1 cellular context compared by ENCODE assay signal in genomic region chr17:75633484-75634375, GRCh38.
TF ChIP-seq lines count a peak whose summit lies in the region.

No MANE protein-coding gene starts in this region.

TF ChIP-seq in HepG2, 621 proteins besides CTCF, POLR2A, EP300 and RAD21 (continued from another document and continues in another):
- peak; percentile 77; the same call in 1 of the 2 replicates for TF ChIP-seq RFX1 (IDR thresholded peaks at IDR 0.05)
- TF ChIP-seq SOX6 (IDR thresholded peaks at IDR 0.05): no peak
- peak; percentile 49; the same call in 1 of the 2 replicates for TF ChIP-seq SOX6 (CRISPR knock-in tag; IDR thresholded peaks at IDR 0.05)
- TF ChIP-seq ZNF256 (CRISPR knock-in tag; conservative IDR thresholded peaks at IDR 0.05): no peak
- no peak for TF ChIP-seq HOXA9 (CRISPR knock-in tag; IDR thresholded peaks at IDR 0.05; ENCODE audit: borderline replicate concordance)
- 0 out of 2 replicates have a peak, but pooled peaks have one; percentile 35 for TF ChIP-seq ELF3 (CRISPR knock-in tag; IDR thresholded peaks at IDR 0.05)
- peak; percentile 56; the same call in 1 of the 2 replicates for TF ChIP-seq ZMYM3 (CRISPR knock-in tag; IDR thresholded peaks at IDR 0.05)
- TF ChIP-seq, protein P1, sequence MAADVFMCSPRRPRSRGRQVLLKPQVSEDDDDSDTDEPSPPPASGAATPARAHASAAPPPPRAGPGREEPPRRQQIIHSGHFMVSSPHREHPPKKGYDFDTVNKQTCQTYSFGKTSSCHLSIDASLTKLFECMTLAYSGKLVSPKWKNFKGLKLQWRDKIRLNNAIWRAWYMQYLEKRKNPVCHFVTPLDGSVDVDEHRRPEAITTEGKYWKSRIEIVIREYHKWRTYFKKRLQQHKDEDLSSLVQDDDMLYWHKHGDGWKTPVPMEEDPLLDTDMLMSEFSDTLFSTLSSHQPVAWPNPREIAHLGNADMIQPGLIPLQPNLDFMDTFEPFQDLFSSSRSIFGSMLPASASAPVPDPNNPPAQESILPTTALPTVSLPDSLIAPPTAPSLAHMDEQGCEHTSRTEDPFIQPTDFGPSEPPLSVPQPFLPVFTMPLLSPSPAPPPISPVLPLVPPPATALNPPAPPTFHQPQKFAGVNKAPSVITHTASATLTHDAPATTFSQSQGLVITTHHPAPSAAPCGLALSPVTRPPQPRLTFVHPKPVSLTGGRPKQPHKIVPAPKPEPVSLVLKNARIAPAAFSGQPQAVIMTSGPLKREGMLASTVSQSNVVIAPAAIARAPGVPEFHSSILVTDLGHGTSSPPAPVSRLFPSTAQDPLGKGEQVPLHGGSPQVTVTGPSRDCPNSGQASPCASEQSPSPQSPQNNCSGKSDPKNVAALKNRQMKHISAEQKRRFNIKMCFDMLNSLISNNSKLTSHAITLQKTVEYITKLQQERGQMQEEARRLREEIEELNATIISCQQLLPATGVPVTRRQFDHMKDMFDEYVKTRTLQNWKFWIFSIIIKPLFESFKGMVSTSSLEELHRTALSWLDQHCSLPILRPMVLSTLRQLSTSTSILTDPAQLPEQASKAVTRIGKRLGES (CRISPR knock-in tag; IDR thresholded peaks at IDR 0.05; ENCODE audit: borderline replicate concordance): no peak
- TF ChIP-seq ZBTB42 (CRISPR knock-in tag; IDR thresholded peaks at IDR 0.05): no peak
- 0 out of 2 replicates have a peak, but pooled peaks have one; percentile 11 for TF ChIP-seq BCL6 (CRISPR knock-in tag; IDR thresholded peaks at IDR 0.05)
- TF ChIP-seq ZNF629 (CRISPR knock-in tag; conservative IDR thresholded peaks at IDR 0.05): no peak
- peak; percentile 76; the same call in 1 of the 2 replicates for TF ChIP-seq ZNF225 (CRISPR knock-in tag; IDR thresholded peaks at IDR 0.05)
- TF ChIP-seq SMC3 (IDR thresholded peaks at IDR 0.05; ENCODE audit: low read length): peak; percentile 48
- no peak for TF ChIP-seq IRX3 (CRISPR knock-in tag; IDR thresholded peaks at IDR 0.05; ENCODE audit: borderline replicate concordance, low read depth)
- no peak for TF ChIP-seq RBFOX2 (IDR thresholded peaks at IDR 0.05; ENCODE audit: low read depth, low read length)
- TF ChIP-seq, protein P2, sequence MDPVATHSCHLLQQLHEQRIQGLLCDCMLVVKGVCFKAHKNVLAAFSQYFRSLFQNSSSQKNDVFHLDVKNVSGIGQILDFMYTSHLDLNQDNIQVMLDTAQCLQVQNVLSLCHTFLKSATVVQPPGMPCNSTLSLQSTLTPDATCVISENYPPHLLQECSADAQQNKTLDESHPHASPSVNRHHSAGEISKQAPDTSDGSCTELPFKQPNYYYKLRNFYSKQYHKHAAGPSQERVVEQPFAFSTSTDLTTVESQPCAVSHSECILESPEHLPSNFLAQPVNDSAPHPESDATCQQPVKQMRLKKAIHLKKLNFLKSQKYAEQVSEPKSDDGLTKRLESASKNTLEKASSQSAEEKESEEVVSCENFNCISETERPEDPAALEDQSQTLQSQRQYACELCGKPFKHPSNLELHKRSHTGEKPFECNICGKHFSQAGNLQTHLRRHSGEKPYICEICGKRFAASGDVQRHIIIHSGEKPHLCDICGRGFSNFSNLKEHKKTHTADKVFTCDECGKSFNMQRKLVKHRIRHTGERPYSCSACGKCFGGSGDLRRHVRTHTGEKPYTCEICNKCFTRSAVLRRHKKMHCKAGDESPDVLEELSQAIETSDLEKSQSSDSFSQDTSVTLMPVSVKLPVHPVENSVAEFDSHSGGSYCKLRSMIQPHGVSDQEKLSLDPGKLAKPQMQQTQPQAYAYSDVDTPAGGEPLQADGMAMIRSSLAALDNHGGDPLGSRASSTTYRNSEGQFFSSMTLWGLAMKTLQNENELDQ (CRISPR knock-in tag; IDR thresholded peaks at IDR 0.05; ENCODE audit: borderline replicate concordance): no peak
- no peak for TF ChIP-seq DMAP1 (CRISPR knock-in tag; IDR thresholded peaks at IDR 0.05)
- TF ChIP-seq HDAC1 (CRISPR knock-in tag; IDR thresholded peaks at IDR 0.05): peak; percentile 81; the same call in 1 of the 2 replicates
- TF ChIP-seq POLR2AphosphoS5 (IDR thresholded peaks at IDR 0.05; ENCODE audit: low read depth, low read length): no peak
- TF ChIP-seq ZBTB39 (CRISPR knock-in tag; IDR thresholded peaks at IDR 0.05): no peak
- no peak for TF ChIP-seq NAIF1 (CRISPR knock-in tag; IDR thresholded peaks at IDR 0.05; ENCODE audit: borderline replicate concordance)
- TF ChIP-seq, protein P3, sequence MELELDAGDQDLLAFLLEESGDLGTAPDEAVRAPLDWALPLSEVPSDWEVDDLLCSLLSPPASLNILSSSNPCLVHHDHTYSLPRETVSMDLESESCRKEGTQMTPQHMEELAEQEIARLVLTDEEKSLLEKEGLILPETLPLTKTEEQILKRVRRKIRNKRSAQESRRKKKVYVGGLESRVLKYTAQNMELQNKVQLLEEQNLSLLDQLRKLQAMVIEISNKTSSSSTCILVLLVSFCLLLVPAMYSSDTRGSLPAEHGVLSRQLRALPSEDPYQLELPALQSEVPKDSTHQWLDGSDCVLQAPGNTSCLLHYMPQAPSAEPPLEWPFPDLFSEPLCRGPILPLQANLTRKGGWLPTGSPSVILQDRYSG (CRISPR knock-in tag; IDR thresholded peaks at IDR 0.05): no peak
- TF ChIP-seq DR1 (CRISPR knock-in tag; IDR thresholded peaks at IDR 0.05): no peak; the same call in 1 of the 2 replicates
- no peak for TF ChIP-seq MTA3 (CRISPR knock-in tag; IDR thresholded peaks at IDR 0.05)
- no peak for TF ChIP-seq NFIB (CRISPR knock-in tag; IDR thresholded peaks at IDR 0.05; ENCODE audit: borderline replicate concordance)
- no peak for TF ChIP-seq ZNF367 (CRISPR knock-in tag; IDR thresholded peaks at IDR 0.05; ENCODE audit: borderline replicate concordance)
- TF ChIP-seq ZNF777 (CRISPR knock-in tag; IDR thresholded peaks at IDR 0.05): peak; percentile 19; the same call in 1 of the 2 replicates
- TF ChIP-seq TAF1 (CRISPR knock-in tag; IDR thresholded peaks at IDR 0.05): no peak
- peak; percentile 4; the same call in 1 of the 2 replicates for TF ChIP-seq RXRA (CRISPR knock-in tag; IDR thresholded peaks at IDR 0.05)
- TF ChIP-seq, protein P4, sequence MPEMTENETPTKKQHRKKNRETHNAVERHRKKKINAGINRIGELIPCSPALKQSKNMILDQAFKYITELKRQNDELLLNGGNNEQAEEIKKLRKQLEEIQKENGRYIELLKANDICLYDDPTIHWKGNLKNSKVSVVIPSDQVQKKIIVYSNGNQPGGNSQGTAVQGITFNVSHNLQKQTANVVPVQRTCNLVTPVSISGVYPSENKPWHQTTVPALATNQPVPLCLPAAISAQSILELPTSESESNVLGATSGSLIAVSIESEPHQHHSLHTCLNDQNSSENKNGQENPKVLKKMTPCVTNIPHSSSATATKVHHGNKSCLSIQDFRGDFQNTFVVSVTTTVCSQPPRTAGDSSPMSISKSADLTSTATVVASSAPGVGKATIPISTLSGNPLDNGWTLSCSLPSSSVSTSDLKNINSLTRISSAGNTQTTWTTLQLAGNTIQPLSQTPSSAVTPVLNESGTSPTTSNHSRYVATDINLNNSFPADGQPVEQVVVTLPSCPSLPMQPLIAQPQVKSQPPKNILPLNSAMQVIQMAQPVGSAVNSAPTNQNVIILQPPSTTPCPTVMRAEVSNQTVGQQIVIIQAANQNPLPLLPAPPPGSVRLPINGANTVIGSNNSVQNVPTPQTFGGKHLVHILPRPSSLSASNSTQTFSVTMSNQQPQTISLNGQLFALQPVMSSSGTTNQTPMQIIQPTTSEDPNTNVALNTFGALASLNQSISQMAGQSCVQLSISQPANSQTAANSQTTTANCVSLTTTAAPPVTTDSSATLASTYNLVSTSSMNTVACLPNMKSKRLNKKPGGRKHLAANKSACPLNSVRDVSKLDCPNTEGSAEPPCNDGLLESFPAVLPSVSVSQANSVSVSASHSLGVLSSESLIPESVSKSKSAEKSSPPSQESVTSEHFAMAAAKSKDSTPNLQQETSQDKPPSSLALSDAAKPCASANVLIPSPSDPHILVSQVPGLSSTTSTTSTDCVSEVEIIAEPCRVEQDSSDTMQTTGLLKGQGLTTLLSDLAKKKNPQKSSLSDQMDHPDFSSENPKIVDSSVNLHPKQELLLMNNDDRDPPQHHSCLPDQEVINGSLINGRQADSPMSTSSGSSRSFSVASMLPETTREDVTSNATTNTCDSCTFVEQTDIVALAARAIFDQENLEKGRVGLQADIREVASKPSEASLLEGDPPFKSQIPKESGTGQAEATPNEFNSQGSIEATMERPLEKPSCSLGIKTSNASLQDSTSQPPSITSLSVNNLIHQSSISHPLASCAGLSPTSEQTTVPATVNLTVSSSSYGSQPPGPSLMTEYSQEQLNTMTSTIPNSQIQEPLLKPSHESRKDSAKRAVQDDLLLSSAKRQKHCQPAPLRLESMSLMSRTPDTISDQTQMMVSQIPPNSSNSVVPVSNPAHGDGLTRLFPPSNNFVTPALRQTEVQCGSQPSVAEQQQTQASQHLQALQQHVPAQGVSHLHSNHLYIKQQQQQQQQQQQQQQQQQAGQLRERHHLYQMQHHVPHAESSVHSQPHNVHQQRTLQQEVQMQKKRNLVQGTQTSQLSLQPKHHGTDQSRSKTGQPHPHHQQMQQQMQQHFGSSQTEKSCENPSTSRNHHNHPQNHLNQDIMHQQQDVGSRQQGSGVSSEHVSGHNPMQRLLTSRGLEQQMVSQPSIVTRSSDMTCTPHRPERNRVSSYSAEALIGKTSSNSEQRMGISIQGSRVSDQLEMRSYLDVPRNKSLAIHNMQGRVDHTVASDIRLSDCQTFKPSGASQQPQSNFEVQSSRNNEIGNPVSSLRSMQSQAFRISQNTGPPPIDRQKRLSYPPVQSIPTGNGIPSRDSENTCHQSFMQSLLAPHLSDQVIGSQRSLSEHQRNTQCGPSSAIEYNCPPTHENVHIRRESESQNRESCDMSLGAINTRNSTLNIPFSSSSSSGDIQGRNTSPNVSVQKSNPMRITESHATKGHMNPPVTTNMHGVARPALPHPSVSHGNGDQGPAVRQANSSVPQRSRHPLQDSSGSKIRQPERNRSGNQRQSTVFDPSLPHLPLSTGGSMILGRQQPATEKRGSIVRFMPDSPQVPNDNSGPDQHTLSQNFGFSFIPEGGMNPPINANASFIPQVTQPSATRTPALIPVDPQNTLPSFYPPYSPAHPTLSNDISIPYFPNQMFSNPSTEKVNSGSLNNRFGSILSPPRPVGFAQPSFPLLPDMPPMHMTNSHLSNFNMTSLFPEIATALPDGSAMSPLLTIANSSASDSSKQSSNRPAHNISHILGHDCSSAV (CRISPR knock-in tag; IDR thresholded peaks at IDR 0.05; ENCODE audit: borderline replicate concordance): no peak
- no peak for TF ChIP-seq GLI4 (CRISPR knock-in tag; IDR thresholded peaks at IDR 0.05; ENCODE audit: borderline replicate concordance)
- TF ChIP-seq ZNF570 (CRISPR knock-in tag; IDR thresholded peaks at IDR 0.05; ENCODE audit: borderline replicate concordance): no peak
- peak in 1 of 2 experiments; percentile 20; a peak in 1 of 4 replicates for TF ChIP-seq KLF16 (CRISPR knock-in tag; IDR thresholded peaks at IDR 0.05)
- TF ChIP-seq, protein P5, sequence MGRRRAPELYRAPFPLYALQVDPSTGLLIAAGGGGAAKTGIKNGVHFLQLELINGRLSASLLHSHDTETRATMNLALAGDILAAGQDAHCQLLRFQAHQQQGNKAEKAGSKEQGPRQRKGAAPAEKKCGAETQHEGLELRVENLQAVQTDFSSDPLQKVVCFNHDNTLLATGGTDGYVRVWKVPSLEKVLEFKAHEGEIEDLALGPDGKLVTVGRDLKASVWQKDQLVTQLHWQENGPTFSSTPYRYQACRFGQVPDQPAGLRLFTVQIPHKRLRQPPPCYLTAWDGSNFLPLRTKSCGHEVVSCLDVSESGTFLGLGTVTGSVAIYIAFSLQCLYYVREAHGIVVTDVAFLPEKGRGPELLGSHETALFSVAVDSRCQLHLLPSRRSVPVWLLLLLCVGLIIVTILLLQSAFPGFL (CRISPR knock-in tag; IDR thresholded peaks at IDR 0.05): no peak
- no peak for TF ChIP-seq NFKBIZ (CRISPR knock-in tag; IDR thresholded peaks at IDR 0.05)
- TF ChIP-seq, protein P6, sequence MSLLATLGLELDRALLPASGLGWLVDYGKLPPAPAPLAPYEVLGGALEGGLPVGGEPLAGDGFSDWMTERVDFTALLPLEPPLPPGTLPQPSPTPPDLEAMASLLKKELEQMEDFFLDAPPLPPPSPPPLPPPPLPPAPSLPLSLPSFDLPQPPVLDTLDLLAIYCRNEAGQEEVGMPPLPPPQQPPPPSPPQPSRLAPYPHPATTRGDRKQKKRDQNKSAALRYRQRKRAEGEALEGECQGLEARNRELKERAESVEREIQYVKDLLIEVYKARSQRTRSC (CRISPR knock-in tag; IDR thresholded peaks at IDR 0.05; ENCODE audit: low read depth): no peak
- TF ChIP-seq SMAD3 (CRISPR knock-in tag; IDR thresholded peaks at IDR 0.05): no peak
- no peak for TF ChIP-seq SMAD1 (CRISPR knock-in tag; IDR thresholded peaks at IDR 0.05; ENCODE audit: borderline replicate concordance, low read depth)
- TF ChIP-seq ZFY (CRISPR knock-in tag; IDR thresholded peaks at IDR 0.05): no peak
- no peak for TF ChIP-seq ZNF556 (CRISPR knock-in tag; IDR thresholded peaks at IDR 0.05; ENCODE audit: borderline replicate concordance)
- TF ChIP-seq, protein P7, sequence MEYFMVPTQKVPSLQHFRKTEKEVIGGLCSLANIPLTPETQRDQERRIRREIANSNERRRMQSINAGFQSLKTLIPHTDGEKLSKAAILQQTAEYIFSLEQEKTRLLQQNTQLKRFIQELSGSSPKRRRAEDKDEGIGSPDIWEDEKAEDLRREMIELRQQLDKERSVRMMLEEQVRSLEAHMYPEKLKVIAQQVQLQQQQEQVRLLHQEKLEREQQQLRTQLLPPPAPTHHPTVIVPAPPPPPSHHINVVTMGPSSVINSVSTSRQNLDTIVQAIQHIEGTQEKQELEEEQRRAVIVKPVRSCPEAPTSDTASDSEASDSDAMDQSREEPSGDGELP (IDR thresholded peaks at IDR 0.05; ENCODE audit: borderline replicate concordance, low read depth): peak; percentile 98
- peak; percentile 61; the same call in 1 of the 2 replicates for TF ChIP-seq SALL2 (CRISPR knock-in tag; IDR thresholded peaks at IDR 0.05)
- TF ChIP-seq MATR3 (CRISPR knock-in tag; IDR thresholded peaks at IDR 0.05): no peak
- TF ChIP-seq PAX8 (CRISPR knock-in tag; IDR thresholded peaks at IDR 0.05; ENCODE audit: borderline replicate concordance): no peak
- TF ChIP-seq YEATS2 (CRISPR knock-in tag; IDR thresholded peaks at IDR 0.05; ENCODE audit: borderline replicate concordance): no peak
- TF ChIP-seq NFE2L1 (CRISPR knock-in tag; IDR thresholded peaks at IDR 0.05; ENCODE audit: borderline replicate concordance): no peak
- TF ChIP-seq MBD4 (IDR thresholded peaks at IDR 0.05; ENCODE audit: borderline replicate concordance, low read length): no peak
- TF ChIP-seq ZNF703 (CRISPR knock-in tag; IDR thresholded peaks at IDR 0.05; ENCODE audit: borderline replicate concordance): no peak
- TF ChIP-seq TAF15 (IDR thresholded peaks at IDR 0.05; ENCODE audit: low read depth, low read length, poor library complexity, severe bottlenecking): no peak
- TF ChIP-seq NFYB (CRISPR knock-in tag; IDR thresholded peaks at IDR 0.05): no peak
